In genomic region chr13:26011208-26011573, GRCh38 we compare ENCODE assay signal across 22 cellular contexts. TPM values are rescaled to one million over a fixed set of nuclear protein-coding genes. Genes with fewer than 3 reads are reported as not detected.
"Had no signal": no experiment of that assay in that cellular context is flagged by ENCODE, and none has a peak within 500 bp of the region (broad histone marks: within the 10 kb centered on the region; RNA-seq: fewer than 3 reads in every experiment).

No MANE protein-coding gene starts in this region.

- ATAC-seq: left lobe of liver; right cardiac atrium; stimulated activated naive CD8-positive, alpha-beta T cell treated with anti-CD3 and anti-CD28 coated beads, Interleukin-15, Interleukin-2, amounts not matched to agents 100 U/mL and 50 U/mL, for 24 hours had no signal

- DNase-seq: activated B cell treated with CpG ODN at 0.5 μM for 24 hours; activated CD4-positive, alpha-beta T cell treated with anti-CD3 and anti-CD28 coated beads, Interleukin-2, amount 10 ng/mL, durations not matched to agents 24 days and 14 days; activated CD8-positive, alpha-beta memory T cell treated with anti-CD3 and anti-CD28 coated beads, Interleukin-2, amount 50 U/mL, for 4 hours; activated gamma-delta T cell treated with Interleukin-2 at 50 U/mL for 16 hours; activated T-cell treated with anti-CD3 and anti-CD28 coated beads, Interleukin-2, amount 50 U/mL, for 72 hours; anterior cingulate cortex; colonic mucosa; foreskin melanocyte; glutamatergic neuron; hypothalamus; kidney; psoas muscle; right cardiac atrium; stimulated activated naive CD8-positive, alpha-beta T cell treated with anti-CD3 and anti-CD28 coated beads, Interleukin-15, Interleukin-2, amounts not matched to agents 100 U/mL and 50 U/mL, for 24 hours; trophoblast cell had no signal

- H3K27ac Mint-ChIP-seq: activated B cell treated with CpG ODN at 0.5 μM for 24 hours; activated CD4-positive, alpha-beta T cell treated with anti-CD3 and anti-CD28 coated beads, Interleukin-2, amount 10 ng/mL, durations not matched to agents 24 days and 14 days; activated T-cell treated with anti-CD3 and anti-CD28 coated beads, Interleukin-2, amount 50 U/mL, for 72 hours had no signal

- H3K27me3 Mint-ChIP-seq: activated CD4-positive, alpha-beta T cell treated with anti-CD3 and anti-CD28 coated beads, Interleukin-2, amount 10 ng/mL, durations not matched to agents 24 days and 14 days had no signal

- H3K9me3 Mint-ChIP-seq: activated B cell treated with CpG ODN at 0.5 μM for 24 hours; activated CD4-positive, alpha-beta T cell treated with anti-CD3 and anti-CD28 coated beads, Interleukin-2, amount 10 ng/mL, durations not matched to agents 24 days and 14 days had no signal

- H3K4me1 Mint-ChIP-seq: neural crest cell had no signal

- H3K4me3 Mint-ChIP-seq: brain, neural crest cell had no signal

- H3K27ac ChIP-seq: colonic mucosa, psoas muscle, skin epidermis, suprapubic skin, vagina had no signal

- H3K9me3 ChIP-seq: colonic mucosa, psoas muscle, suprapubic skin, vagina had no signal

- H3K4me1 ChIP-seq: colonic mucosa, vagina had no signal

- H3K4me3 ChIP-seq: colonic mucosa, lung, psoas muscle, suprapubic skin, vagina had no signal

- H3K27me3 ChIP-seq: colonic mucosa, vagina had no signal

- H3K36me3 ChIP-seq: colonic mucosa, suprapubic skin, vagina had no signal

RNA-seq across cellular contexts. Expression of gene SHISA2, which starts 40.6 kb away (rescaled TPM):
- total RNA-seq: activated B cell treated with CpG ODN at 0.5 μM for 24 hours, left lobe of liver, vagina had no signal
